Comparison of ENCODE assay signal across 22 cellular contexts in genomic region chr7:148135106-148135505, GRCh38.
A peak's percentile ranks its signal among the peaks of the same experiment; 100 is the strongest.
DNase-seq lines count a peak whose midpoint lies in the region; ATAC-seq, FAIRE-seq and TF ChIP-seq lines count a peak whose summit lies in the region.
"Had no signal": no experiment of that assay in that cellular context is flagged by ENCODE, and none has a peak within 500 bp of the region (broad histone marks: within the 10 kb centered on the region; RNA-seq: fewer than 3 reads in every experiment).

No MANE protein-coding gene starts in this region.

- H3K9me3 ChIP-seq in right lobe of liver: no peaks in the 10 kb centered on the region
- H3K9me3 ChIP-seq in HepG2 (ENCODE audit: low read length): no peaks in the 10 kb centered on the region
- H3K9me3 ChIP-seq: body of pancreas, mucosa of descending colon had no signal

- TF ChIP-seq RAD21 in HepG2 (CRISPR knock-in tag; IDR thresholded peaks at IDR 0.05): no peak

- TF ChIP-seq CTCF in right lobe of liver (IDR thresholded peaks at IDR 0.05): no peak
- no peak for TF ChIP-seq CTCF in HepG2 (CRISPR knock-in tag; IDR thresholded peaks at IDR 0.05)

- TF ChIP-seq EP300 in HepG2 (IDR thresholded peaks at IDR 0.05; ENCODE audit: low read depth in 2 of 2, low read length in 2 of 2): no peak
- no peak for TF ChIP-seq EP300 in HepG2 (CRISPR knock-in tag; IDR thresholded peaks at IDR 0.05; ENCODE audit: borderline replicate concordance)

- H3K4me1 ChIP-seq in right lobe of liver (no peaks in the 10 kb centered on the region), HepG2 (ENCODE audit: insufficient read depth, low read length) (no peaks in the 10 kb centered on the region)
- H3K4me1 ChIP-seq: body of pancreas had no signal

- H3K27ac ChIP-seq in right lobe of liver (no peak overlapping the region), HepG2 (ENCODE audit: extremely low read length, insufficient read depth, low read length) (no peak overlapping the region)
- H3K27ac ChIP-seq: body of pancreas, coronary artery, VCaP had no signal

- H3K27me3 ChIP-seq in right lobe of liver: no peaks in the 10 kb centered on the region
- H3K27me3 ChIP-seq in HepG2 (ENCODE audit: control insufficient read depth in 1 of 2, insufficient read depth in 2 of 2, low read length in 2 of 2): peaks cover 0 to 5% of the 10 kb centered on the region in 2 experiments; a peak in 1 of 5 replicates
- H3K27me3 ChIP-seq: body of pancreas had no signal

- H3K4me3 ChIP-seq in right lobe of liver (no peak overlapping the region), HepG2 (replicated peaks in 1 of 3; ENCODE audit: insufficient read depth in 1 of 3, low read depth in 2 of 3, low read length in 3 of 3) (no peak overlapping the region)
- H3K4me3 ChIP-seq: body of pancreas, coronary artery, mucosa of descending colon had no signal

- POLR2A ChIA-PET in HepG2 (lab: Yijun Ruan, JAX): no interaction called here

- TF ChIP-seq POLR2A in right lobe of liver (IDR thresholded peaks at IDR 0.05) (no peak), HepG2 (IDR thresholded peaks at IDR 0.05; ENCODE audit: insufficient read depth in 1 of 2, low read depth in 2 of 2, low read length in 2 of 2) (no peak)

- in situ Hi-C loops in HepG2 (cut with HindIII; ENCODE audit: extremely low pct_ligation_motif_present, low pct_unique_long_range_greater_than_20kb): no loop called here

- no peak overlapping the region for H3K9ac ChIP-seq in HepG2 (ENCODE audit: insufficient read depth, low read depth, low read length)

- H3K36me3 ChIP-seq in right lobe of liver: no peaks in the 10 kb centered on the region
- no peaks in the 10 kb centered on the region for H3K36me3 ChIP-seq in HepG2 (replicated peaks in 1 of 2; ENCODE audit: control insufficient read depth in 1 of 2, insufficient read depth in 2 of 2, low read length in 2 of 2)

- CTCF ChIA-PET in HepG2 (lab: Yijun Ruan, JAX; ENCODE audit: low intra/inter-chr PET ratio, low total read pairs): no interaction called here

- H3K79me2 ChIP-seq in HepG2 (ENCODE audit: insufficient read depth, low read length): no peaks in the 10 kb centered on the region

- H2AFZ ChIP-seq in HepG2 (ENCODE audit: low read length): no peak overlapping the region

- no peak overlapping the region for H3K4me2 ChIP-seq in HepG2 (ENCODE audit: low read depth, low read length)

- BruUV-seq in HepG2 (replicated peaks; lab: Mats Ljungman, UMichigan): no TSS peak

- ATAC-seq in right lobe of liver (peak in 3 of 4 donors; percentile 44 to 55 (median 49)), HepG2 (no peak), SK-N-SH treated with all-trans-retinoic acid at 6 μM for 48 hours (peak; percentile 59), HG03571 (IDR thresholded peaks at IDR 0.05; ENCODE audit: unreplicated experiment) (no peak)
- ATAC-seq: activated T-helper 17 cell treated with anti-CD3 and anti-CD28 coated beads, Interleukin-2, amount 50 U/mL, for 72 hours; body of pancreas; mucosa of descending colon had no signal

- H4K20me1 ChIP-seq in HepG2 (ENCODE audit: insufficient read depth, low read length): no peaks in the 10 kb centered on the region

- no peak for FAIRE-seq in HepG2 (lab: Jason Lieb, UNC)
- FAIRE-seq: G401.6, urothelium cell line had no signal

- no peak for DNase-seq in right lobe of liver
- DNase-seq in HepG2 (ENCODE audit: low spot score): no peak
- peak; percentile 56 for DNase-seq in kidney glomerular epithelial cell (lab: John Stamatoyannopoulos, UW)
- DNase-seq in HT-29 (ENCODE audit: low spot score): no peak
- DNase-seq in D341Med (ENCODE audit: low spot score): no peak
- no peak for DNase-seq in NOMO-1 treated with DMSO at 0.1 percent for 48 hours (lab: John Stamatoyannopoulos, UW; ENCODE audit: unreplicated experiment)
- DNase-seq: activated CD4-positive, alpha-beta T cell treated with anti-CD3 and anti-CD28 coated beads, Interleukin-2, amount 10 ng/mL, durations not matched to agents 7 days and 5 days; activated CD8-positive, alpha-beta memory T cell treated with anti-CD3 and anti-CD28 coated beads, Interleukin-2, amount 50 U/mL, for 4 hours; body of pancreas; DMS 273 treated with DMSO at 0.1 percent for 48 hours; H7; mucosa of descending colon; NCI-H187 treated with DMSO at 0.1 percent for 48 hours; nephron progenitor cell; posterior cingulate gyrus had no signal

- 58% methylated on average over 2 of the region's 2 CpGs for WGBS in right lobe of liver (ENCODE audit: insufficient coverage, low coverage, low lambda C conversion rate, missing lambda C conversion rate)
- 0% methylated on average over 2 of the region's 2 CpGs for WGBS in HepG2 (ENCODE audit: low lambda C conversion rate)

- intact Hi-C loops in right lobe of liver (cut with DNase I) (no loop called here), HepG2 (cut with micrococcal nuclease; ENCODE audit: unreplicated experiment) (no loop called here)

TF ChIP-seq in HepG2, 621 proteins besides CTCF, POLR2A, EP300 and RAD21 (continues in another document):
- TF ChIP-seq, protein P1, sequence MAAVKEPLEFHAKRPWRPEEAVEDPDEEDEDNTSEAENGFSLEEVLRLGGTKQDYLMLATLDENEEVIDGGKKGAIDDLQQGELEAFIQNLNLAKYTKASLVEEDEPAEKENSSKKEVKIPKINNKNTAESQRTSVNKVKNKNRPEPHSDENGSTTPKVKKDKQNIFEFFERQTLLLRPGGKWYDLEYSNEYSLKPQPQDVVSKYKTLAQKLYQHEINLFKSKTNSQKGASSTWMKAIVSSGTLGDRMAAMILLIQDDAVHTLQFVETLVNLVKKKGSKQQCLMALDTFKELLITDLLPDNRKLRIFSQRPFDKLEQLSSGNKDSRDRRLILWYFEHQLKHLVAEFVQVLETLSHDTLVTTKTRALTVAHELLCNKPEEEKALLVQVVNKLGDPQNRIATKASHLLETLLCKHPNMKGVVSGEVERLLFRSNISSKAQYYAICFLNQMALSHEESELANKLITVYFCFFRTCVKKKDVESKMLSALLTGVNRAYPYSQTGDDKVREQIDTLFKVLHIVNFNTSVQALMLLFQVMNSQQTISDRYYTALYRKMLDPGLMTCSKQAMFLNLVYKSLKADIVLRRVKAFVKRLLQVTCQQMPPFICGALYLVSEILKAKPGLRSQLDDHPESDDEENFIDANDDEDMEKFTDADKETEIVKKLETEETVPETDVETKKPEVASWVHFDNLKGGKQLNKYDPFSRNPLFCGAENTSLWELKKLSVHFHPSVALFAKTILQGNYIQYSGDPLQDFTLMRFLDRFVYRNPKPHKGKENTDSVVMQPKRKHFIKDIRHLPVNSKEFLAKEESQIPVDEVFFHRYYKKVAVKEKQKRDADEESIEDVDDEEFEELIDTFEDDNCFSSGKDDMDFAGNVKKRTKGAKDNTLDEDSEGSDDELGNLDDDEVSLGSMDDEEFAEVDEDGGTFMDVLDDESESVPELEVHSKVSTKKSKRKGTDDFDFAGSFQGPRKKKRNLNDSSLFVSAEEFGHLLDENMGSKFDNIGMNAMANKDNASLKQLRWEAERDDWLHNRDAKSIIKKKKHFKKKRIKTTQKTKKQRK (IDR thresholded peaks at IDR 0.05; ENCODE audit: low read length): no peak
- no peak for TF ChIP-seq ZNF33B (CRISPR knock-in tag; IDR thresholded peaks at IDR 0.05)
- no peak for TF ChIP-seq PREB (CRISPR knock-in tag; IDR thresholded peaks at IDR 0.05)
- TF ChIP-seq ZZZ3 (CRISPR knock-in tag; IDR thresholded peaks at IDR 0.05; ENCODE audit: borderline replicate concordance): no peak
- TF ChIP-seq FLYWCH1 (CRISPR knock-in tag; IDR thresholded peaks at IDR 0.05): no peak

TF ChIP-seq in SK-N-SH treated with all-trans-retinoic acid at 6 μM for 48 hours, 23 proteins besides CTCF, POLR2A, EP300 and RAD21:
- TF ChIP-seq PPARA (CRISPR knock-in tag; IDR thresholded peaks at IDR 0.05; ENCODE audit: borderline replicate concordance) (no peak), ISL1 (CRISPR knock-in tag; IDR thresholded peaks at IDR 0.05) (peak; percentile 91), TCF4 (CRISPR knock-in tag; IDR thresholded peaks at IDR 0.05; ENCODE audit: borderline replicate concordance) (0 out of 2 replicates have a peak, but pooled peaks have one; percentile 35), GLIS3 (CRISPR knock-in tag; IDR thresholded peaks at IDR 0.05) (no peak), ZFP3 (CRISPR knock-in tag; IDR thresholded peaks at IDR 0.05) (peak; percentile 56; the same call in 1 of the 2 replicates), CSDC2 (CRISPR knock-in tag; IDR thresholded peaks at IDR 0.05) (0 out of 2 replicates have a peak, but pooled peaks have one; percentile 66)
- TF ChIP-seq, protein P2, sequence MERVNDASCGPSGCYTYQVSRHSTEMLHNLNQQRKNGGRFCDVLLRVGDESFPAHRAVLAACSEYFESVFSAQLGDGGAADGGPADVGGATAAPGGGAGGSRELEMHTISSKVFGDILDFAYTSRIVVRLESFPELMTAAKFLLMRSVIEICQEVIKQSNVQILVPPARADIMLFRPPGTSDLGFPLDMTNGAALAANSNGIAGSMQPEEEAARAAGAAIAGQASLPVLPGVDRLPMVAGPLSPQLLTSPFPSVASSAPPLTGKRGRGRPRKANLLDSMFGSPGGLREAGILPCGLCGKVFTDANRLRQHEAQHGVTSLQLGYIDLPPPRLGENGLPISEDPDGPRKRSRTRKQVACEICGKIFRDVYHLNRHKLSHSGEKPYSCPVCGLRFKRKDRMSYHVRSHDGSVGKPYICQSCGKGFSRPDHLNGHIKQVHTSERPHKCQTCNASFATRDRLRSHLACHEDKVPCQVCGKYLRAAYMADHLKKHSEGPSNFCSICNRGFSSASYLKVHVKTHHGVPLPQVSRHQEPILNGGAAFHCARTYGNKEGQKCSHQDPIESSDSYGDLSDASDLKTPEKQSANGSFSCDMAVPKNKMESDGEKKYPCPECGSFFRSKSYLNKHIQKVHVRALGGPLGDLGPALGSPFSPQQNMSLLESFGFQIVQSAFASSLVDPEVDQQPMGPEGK (CRISPR knock-in tag; IDR thresholded peaks at IDR 0.05; ENCODE audit: borderline replicate concordance): peak; percentile 12; the same call in 1 of the 2 replicates

Comparison
In these comparisons a context has a peak if more than half of its experiments do, and no peak if none do; other contexts are left out.
1. ATAC-seq: peak in right lobe of liver (3 of 4) and SK-N-SH treated with all-trans-retinoic acid at 6 μM for 48 hours (single experiment); none in HepG2 (single experiment) and HG03571 (single experiment).